19 cellular contexts compared by ENCODE assay signal in the genomic region with DNA sequence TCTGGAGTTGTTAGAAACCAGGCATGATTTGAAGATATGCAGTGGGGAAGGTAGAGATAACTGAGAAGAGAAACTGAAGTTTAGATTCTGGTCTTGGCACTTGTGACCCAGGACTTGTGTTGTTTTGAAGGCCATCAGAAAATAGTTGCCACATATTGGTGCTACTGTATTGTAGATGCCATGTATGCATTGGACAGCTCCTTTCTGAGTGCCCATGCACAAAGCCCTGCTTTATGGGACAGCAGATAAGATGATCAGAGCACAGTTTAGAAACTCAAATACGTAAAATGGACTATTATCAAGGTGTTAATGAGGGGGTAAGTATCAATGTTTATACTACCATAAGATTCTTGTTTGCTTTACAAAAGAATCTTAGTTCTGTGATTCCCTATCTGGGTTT.
DNase-seq lines count a peak whose midpoint lies in the region; ATAC-seq, FAIRE-seq and TF ChIP-seq lines count a peak whose summit lies in the region.
"Had no signal": no experiment of that assay in that cellular context is flagged by ENCODE, and none has a peak within 500 bp of the region (broad histone marks: within the 10 kb centered on the region; RNA-seq: fewer than 3 reads in every experiment).

No MANE protein-coding gene starts in this region.

- H3K27me3 ChIP-seq in HCT116 (ENCODE audit: insufficient read depth, low read length) = peaks cover 56% of the 10 kb centered on the region
- no peaks in the 10 kb centered on the region for H3K27me3 ChIP-seq in endodermal cell (ENCODE audit: control insufficient read depth, insufficient read depth, low read length, poor library complexity, severe bottlenecking)
- peaks cover 0 to 11% (median 0%) of the 10 kb centered on the region in 4 donors for H3K27me3 ChIP-seq in liver (ENCODE audit: control insufficient read depth in 4 of 4, insufficient read depth in 4 of 4, low read length in 3 of 4)
- H3K27me3 ChIP-seq: BE2C had no signal

- no TSS peak for BruUV-seq in HCT116 (replicated peaks; lab: Mats Ljungman, UMichigan)

- H3K27ac ChIP-seq in A549 (no peak overlapping the region), HCT116 (ENCODE audit: low read depth, low read length) (no peak overlapping the region), endodermal cell (ENCODE audit: low read depth, low read length) (no peak overlapping the region), liver (ENCODE audit: low read depth in 1 of 2, low read length in 2 of 2) (no peak overlapping the region)

- intact Hi-C loops in HCT116 (cut with micrococcal nuclease) = no loop called here

- no peaks in the 10 kb centered on the region for H3K9me3 Mint-ChIP-seq in endodermal cell
- H3K9me3 Mint-ChIP-seq: GM23338 had no signal

- H3K4me1 Mint-ChIP-seq in endodermal cell = peaks cover 6% of the 10 kb centered on the region
- H3K4me1 Mint-ChIP-seq: CD4-positive, CD25-positive, alpha-beta regulatory T cell; GM23338; IgD-negative memory B cell had no signal

- CTCF ChIA-PET in A549 (lab: Yijun Ruan, JAX) (no interaction called here), HCT116 (lab: Charles Lee) (no interaction called here)

- no peak for TF ChIP-seq EP300 in A549 (IDR thresholded peaks at IDR 0.05)

- no peaks in the 10 kb centered on the region for H3K79me2 ChIP-seq in HCT116 (ENCODE audit: insufficient read depth, low read length)

- H3K9ac ChIP-seq in HCT116 (ENCODE audit: low read length) = no peak overlapping the region
- H3K9ac ChIP-seq in endodermal cell (ENCODE audit: extremely low read depth, low read length, poor library complexity, severe bottlenecking) = no peak overlapping the region
- no peak overlapping the region for H3K9ac ChIP-seq in liver (ENCODE audit: low read depth in 1 of 2, low read length in 2 of 2)

- POLR2A ChIA-PET in A549 (lab: Yijun Ruan, JAX) (no interaction called here), HCT116 (lab: Charles Lee) (no interaction called here)

- H3K4me1 ChIP-seq in A549 (no peaks in the 10 kb centered on the region), HCT116 (ENCODE audit: control insufficient read depth in 1 of 2, insufficient read depth in 2 of 2, low read length in 2 of 2) (no peaks in the 10 kb centered on the region), endodermal cell (ENCODE audit: control insufficient read depth, insufficient read depth, low read length) (no peaks in the 10 kb centered on the region), liver (ENCODE audit: control insufficient read depth in 4 of 4, insufficient read depth in 4 of 4, low read length in 3 of 4) (no peaks in the 10 kb centered on the region)
- H3K4me1 ChIP-seq: BE2C, Caco-2 had no signal

- no peak overlapping the region for H2AFZ ChIP-seq in HCT116 (ENCODE audit: low read depth, low read length, poor library complexity, severe bottlenecking)
- H2AFZ ChIP-seq: GM23338 had no signal

- no peaks in the 10 kb centered on the region for H3K9me2 ChIP-seq in HCT116 (ENCODE audit: insufficient read depth)

- TF ChIP-seq POLR2A in A549 (IDR thresholded peaks at IDR 0.05; ENCODE audit: low read length) = no peak
- no peak for TF ChIP-seq POLR2A in HCT116 (IDR thresholded peaks at IDR 0.05; ENCODE audit: borderline replicate concordance, extremely low read depth, insufficient read depth, insufficient read length)

- no peak overlapping the region for H3K4me3 Mint-ChIP-seq in endodermal cell
- H3K4me3 Mint-ChIP-seq: CD4-positive, CD25-positive, alpha-beta regulatory T cell; GM23338; IgD-negative memory B cell had no signal

- H3K27me3 Mint-ChIP-seq in endodermal cell (ENCODE audit: insufficient read depth) = no peaks in the 10 kb centered on the region

- ATAC-seq in A549 (no peak; a peak in 1 of 6 replicates), HCT116 (no peak), GM19397 (IDR thresholded peaks at IDR 0.05; ENCODE audit: unreplicated experiment) (no peak)
- ATAC-seq: GM23338 had no signal

- no peaks in the 10 kb centered on the region for H4K20me1 ChIP-seq in HCT116 (ENCODE audit: insufficient read depth)

- no peaks in the 10 kb centered on the region for H3K9me3 ChIP-seq in A549
- no peaks in the 10 kb centered on the region for H3K9me3 ChIP-seq in HCT116 (ENCODE audit: control insufficient read depth in 1 of 2, insufficient read depth in 1 of 2, low read depth in 1 of 2, low read length in 2 of 2)
- no peaks in the 10 kb centered on the region for H3K9me3 ChIP-seq in endodermal cell (ENCODE audit: control insufficient read depth, low read length)
- peaks cover 0 to 4% (median 0%) of the 10 kb centered on the region in 4 donors for H3K9me3 ChIP-seq in liver (ENCODE audit: control insufficient read depth in 4 of 4, low read length in 3 of 4)
- H3K9me3 ChIP-seq: BE2C, Caco-2 had no signal

- H3K4me2 ChIP-seq in A549 = no peak overlapping the region
- H3K4me2 ChIP-seq in HCT116 (ENCODE audit: low read length) = no peak overlapping the region
- H3K4me2 ChIP-seq: GM23338 had no signal

- H3K36me3 ChIP-seq in HCT116 (ENCODE audit: control insufficient read depth in 1 of 2, insufficient read depth in 2 of 2, low read length in 2 of 2) (no peaks in the 10 kb centered on the region), endodermal cell (ENCODE audit: control insufficient read depth, insufficient read depth, low read length) (no peaks in the 10 kb centered on the region), liver (ENCODE audit: control insufficient read depth in 4 of 4, insufficient read depth in 3 of 4, low read depth in 1 of 4, low read length in 3 of 4) (no peaks in the 10 kb centered on the region)
- H3K36me3 ChIP-seq: BE2C had no signal

- FAIRE-seq in A549 (lab: Jason Lieb, UNC) = no peak
- FAIRE-seq: D721Med, H54, HTR-8/SVneo had no signal

- TF ChIP-seq RAD21 in A549 (conservative IDR thresholded peaks at IDR 0.05 in 1 of 2, IDR thresholded peaks at IDR 0.05 in 1 of 2) (no peak), HCT116 (IDR thresholded peaks at IDR 0.05; ENCODE audit: low read depth) (no peak), liver (IDR thresholded peaks at IDR 0.05) (no peak)

- WGBS in A549 (ENCODE audit: missing lambda C conversion rate) = 3% methylated on average over 1 of the region's 1 CpG
- WGBS in endodermal cell (ENCODE audit: insufficient coverage in 1 of 2, insufficient read length in 1 of 2), 2 experiments = 60 to 100% methylated on average over 1 of the region's 1 CpG
- 38% methylated on average over 1 of the region's 1 CpG for WGBS in liver

- no peak for TF ChIP-seq CTCF in A549 (IDR thresholded peaks at IDR 0.05)
- no peak for TF ChIP-seq CTCF in HCT116 (IDR thresholded peaks at IDR 0.05 in 2 of 3, conservative IDR thresholded peaks at IDR 0.05 in 1 of 3; ENCODE audit: borderline replicate concordance in 1 of 3, insufficient read depth in 1 of 3, low read depth in 2 of 3, low read length in 2 of 3)
- no peak for TF ChIP-seq CTCF in endodermal cell (conservative IDR thresholded peaks at IDR 0.05)
- TF ChIP-seq CTCF in liver (IDR thresholded peaks at IDR 0.05; ENCODE audit: low read depth, low read length, missing input control) = no peak

- DNase-seq in A549 (ENCODE audit: low read depth in 1 of 2, low spot score in 1 of 2) (peak in 1 of 2 experiments; percentile 4), HCT116 (ENCODE audit: low read depth, low spot score) (no peak), endodermal cell (peak; percentile 18), NCI-H146 (lab: John Stamatoyannopoulos, UW) (no peak)
- DNase-seq: ACHN; BE2C; C1 segment of cervical spinal cord; Caco-2; CD4-positive, CD25-positive, alpha-beta regulatory T cell; GDM1; HCEC 1CT; KG1 had no signal

- H3K27ac Mint-ChIP-seq in endodermal cell = no peak overlapping the region
- H3K27ac Mint-ChIP-seq: CD4-positive, CD25-positive, alpha-beta regulatory T cell; GM23338 had no signal

- RAD21 ChIA-PET in HCT116 (lab: Charles Lee; ENCODE audit: low non-redundant PET in 1 of 2, low total read pairs in 2 of 2, uncharacterized antibody in 2 of 2, unreplicated experiment in 2 of 2) = no interaction called here

- H3K4me3 ChIP-seq in A549 (no peak overlapping the region), HCT116 (replicated peaks in 1 of 2; ENCODE audit: low read depth in 1 of 2, low read length in 2 of 2) (no peak overlapping the region), endodermal cell (ENCODE audit: low read length) (no peak overlapping the region), liver (ENCODE audit: low read depth in 1 of 3, low read length in 3 of 3) (no peak overlapping the region)
- H3K4me3 ChIP-seq: GM23338 had no signal

- H3K36me3 Mint-ChIP-seq in endodermal cell (ENCODE audit: low read depth) = no peaks in the 10 kb centered on the region
- H3K36me3 Mint-ChIP-seq: CD4-positive, CD25-positive, alpha-beta regulatory T cell; IgD-negative memory B cell had no signal

TF ChIP-seq in liver, 16 proteins besides CTCF, POLR2A, EP300 and RAD21:
- no peak for TF ChIP-seq HNF4A (conservative IDR thresholded peaks at IDR 0.05)
- TF ChIP-seq, protein P1, sequence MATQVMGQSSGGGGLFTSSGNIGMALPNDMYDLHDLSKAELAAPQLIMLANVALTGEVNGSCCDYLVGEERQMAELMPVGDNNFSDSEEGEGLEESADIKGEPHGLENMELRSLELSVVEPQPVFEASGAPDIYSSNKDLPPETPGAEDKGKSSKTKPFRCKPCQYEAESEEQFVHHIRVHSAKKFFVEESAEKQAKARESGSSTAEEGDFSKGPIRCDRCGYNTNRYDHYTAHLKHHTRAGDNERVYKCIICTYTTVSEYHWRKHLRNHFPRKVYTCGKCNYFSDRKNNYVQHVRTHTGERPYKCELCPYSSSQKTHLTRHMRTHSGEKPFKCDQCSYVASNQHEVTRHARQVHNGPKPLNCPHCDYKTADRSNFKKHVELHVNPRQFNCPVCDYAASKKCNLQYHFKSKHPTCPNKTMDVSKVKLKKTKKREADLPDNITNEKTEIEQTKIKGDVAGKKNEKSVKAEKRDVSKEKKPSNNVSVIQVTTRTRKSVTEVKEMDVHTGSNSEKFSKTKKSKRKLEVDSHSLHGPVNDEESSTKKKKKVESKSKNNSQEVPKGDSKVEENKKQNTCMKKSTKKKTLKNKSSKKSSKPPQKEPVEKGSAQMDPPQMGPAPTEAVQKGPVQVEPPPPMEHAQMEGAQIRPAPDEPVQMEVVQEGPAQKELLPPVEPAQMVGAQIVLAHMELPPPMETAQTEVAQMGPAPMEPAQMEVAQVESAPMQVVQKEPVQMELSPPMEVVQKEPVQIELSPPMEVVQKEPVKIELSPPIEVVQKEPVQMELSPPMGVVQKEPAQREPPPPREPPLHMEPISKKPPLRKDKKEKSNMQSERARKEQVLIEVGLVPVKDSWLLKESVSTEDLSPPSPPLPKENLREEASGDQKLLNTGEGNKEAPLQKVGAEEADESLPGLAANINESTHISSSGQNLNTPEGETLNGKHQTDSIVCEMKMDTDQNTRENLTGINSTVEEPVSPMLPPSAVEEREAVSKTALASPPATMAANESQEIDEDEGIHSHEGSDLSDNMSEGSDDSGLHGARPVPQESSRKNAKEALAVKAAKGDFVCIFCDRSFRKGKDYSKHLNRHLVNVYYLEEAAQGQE (IDR thresholded peaks at IDR 0.05) = peak; percentile 92
